Comparison of ENCODE assay signal across 8 cellular contexts in genomic region chr1:214328770-214329455, GRCh38. TPM values are rescaled to one million over a fixed set of nuclear protein-coding genes. Genes with fewer than 3 reads are reported as not detected.
A peak's percentile ranks its signal among the peaks of the same experiment; 100 is the strongest.
DNase-seq lines count a peak whose midpoint lies in the region; ATAC-seq and TF ChIP-seq lines count a peak whose summit lies in the region.

No MANE protein-coding gene starts in this region.

- peak; percentile 34 for DNase-seq in GM04503 (ENCODE audit: low read depth)
- DNase-seq in H7: peak; percentile 84
- peak; percentile 69 for DNase-seq in LNCaP clone FGC (ENCODE audit: low read depth)
- DNase-seq in RWPE2 (ENCODE audit: low spot score): no peak
- DNase-seq in activated T-helper 9 cell treated with anti-CD3 and anti-CD28 coated beads, Interleukin-2, amount 50 U/mL, for 16 hours (ENCODE audit: low read depth): peak; percentile 55
- peak; percentile 49 for DNase-seq in foreskin melanocyte
- DNase-seq in ovary: peak; percentile 63 to 84 (median 78)
- DNase-seq in tibial nerve (ENCODE audit: low spot score in 2 of 2): peak; percentile 72 to 86

- intact Hi-C loops in ovary (cut with DNase I): loop anchor here (2.0 to 5.0 kb wide), 2 partner anchors 66 to 67 kb away; no protein-coding TSS in a partner anchor

- WGBS in ovary, 3 donors: 58 to 64% (median 60%) methylated on average over 11 of the region's 11 CpGs
- 53 to 62% methylated on average over 10 to 11 of the region's 11 CpGs for WGBS in tibial nerve, 2 donors

- no peak overlapping the region for H3K27ac ChIP-seq in RWPE2 (ENCODE audit: poor library complexity, severe bottlenecking)
- no peak overlapping the region for H3K27ac ChIP-seq in ovary
- no peak overlapping the region for H3K27ac ChIP-seq in tibial nerve

- H3K36me3 ChIP-seq in H7 (replicated peaks; ENCODE audit: control insufficient read depth, insufficient read depth, low read length) (no peaks in the 10 kb centered on the region), RWPE2 (ENCODE audit: low read depth) (peaks cover 15% of the 10 kb centered on the region; the same call in 1 of the 2 replicates), ovary (no peaks in the 10 kb centered on the region), tibial nerve (peaks cover 0 to 8% (median 0%) of the 10 kb centered on the region in 3 donors)

- TF ChIP-seq POLR2A in ovary (IDR thresholded peaks at IDR 0.05): no peak
- no peak for TF ChIP-seq POLR2A in tibial nerve (IDR thresholded peaks at IDR 0.05)

- no peaks in the 10 kb centered on the region for H3K27me3 ChIP-seq in H7 (ENCODE audit: control insufficient read depth, insufficient read depth, low read length)
- no peaks in the 10 kb centered on the region for H3K27me3 ChIP-seq in RWPE2 (ENCODE audit: insufficient read depth, poor library complexity, severe bottlenecking)
- no peaks in the 10 kb centered on the region for H3K27me3 ChIP-seq in ovary
- H3K27me3 ChIP-seq in tibial nerve: no peaks in the 10 kb centered on the region

- H3K4me3 ChIP-seq in H7 (ENCODE audit: insufficient read depth, low read depth, low read length) (no peak overlapping the region), LNCaP clone FGC (ENCODE audit: low read depth, low read length) (no peak overlapping the region), RWPE2 (ENCODE audit: severe bottlenecking) (no peak overlapping the region), ovary (no peak overlapping the region), tibial nerve (no peak overlapping the region)

- ATAC-seq in RWPE2 (ENCODE audit: low read depth): peak; percentile 90

- H3K4me1 ChIP-seq in RWPE2 (ENCODE audit: insufficient read depth, poor library complexity, severe bottlenecking) (no peaks in the 10 kb centered on the region), ovary (ENCODE audit: insufficient read depth) (peaks cover 1% of the 10 kb centered on the region), tibial nerve (peaks cover 0 to 5% (median 0%) of the 10 kb centered on the region in 4 donors)

- TF ChIP-seq EP300 in ovary (IDR thresholded peaks at IDR 0.05) (no peak), tibial nerve (IDR thresholded peaks at IDR 0.05) (no peak)

- H3K9me3 ChIP-seq in RWPE2 (ENCODE audit: severe bottlenecking) (no peaks in the 10 kb centered on the region), ovary (no peaks in the 10 kb centered on the region), tibial nerve (no peaks in the 10 kb centered on the region)

- TF ChIP-seq CTCF in LNCaP clone FGC (IDR thresholded peaks at IDR 0.05; ENCODE audit: control insufficient read depth, extremely low read depth, insufficient read depth): peak; percentile 93
- peak; percentile 74 for TF ChIP-seq CTCF in RWPE2 (IDR thresholded peaks at IDR 0.05; ENCODE audit: poor library complexity, severe bottlenecking)
- TF ChIP-seq CTCF in ovary (IDR thresholded peaks at IDR 0.05): peak; percentile 69 to 84 (median 78)
- TF ChIP-seq CTCF in tibial nerve (IDR thresholded peaks at IDR 0.05): peak; percentile 80 to 93 (median 91)

RNA-seq across cellular contexts. Expression of gene SMYD2, which starts 48.0 kb away (rescaled TPM):
- total RNA-seq in H7 (2014; rRNA removed; shearing (Covaris generic)): 24.5 and 26.4 TPM in 2 replicates
- total RNA-seq in ovary: 10 to 100 TPM; 15.0 to 29.8 (median 17.2) TPM
- 10 to 100 TPM; 14.6 to 50.3 TPM for polyA plus RNA-seq in ovary
- total RNA-seq in tibial nerve: 10 to 100 TPM; 10.5 to 23.7 (median 15.0) TPM
